In genomic region chr9:2872307-2872940, GRCh38 we compare ENCODE assay signal across 8 cellular contexts. TPM values are rescaled to one million over a fixed set of nuclear protein-coding genes. Genes with fewer than 3 reads are reported as not detected.
DNase-seq lines count a peak whose midpoint lies in the region; ATAC-seq and TF ChIP-seq lines count a peak whose summit lies in the region.

No MANE protein-coding gene starts in this region.

- H3K9me3 ChIP-seq in testis, result no peaks in the 10 kb centered on the region

- TF ChIP-seq POLR2A in testis (IDR thresholded peaks at IDR 0.05), result no peak

- H3K27ac ChIP-seq in testis, result no peak overlapping the region

- H3K4me3 ChIP-seq in LNCaP clone FGC (ENCODE audit: low read depth, low read length), result no peak overlapping the region
- no peak overlapping the region for H3K4me3 ChIP-seq in WI38 (ENCODE audit: low read depth, low read length)
- no peak overlapping the region for H3K4me3 ChIP-seq in testis

- peak; percentile 73 for ATAC-seq in left lobe of liver
- no peak for ATAC-seq in GM21528 (IDR thresholded peaks at IDR 0.05; ENCODE audit: low FRiP score, unreplicated experiment)
- ATAC-seq in HG03159 (IDR thresholded peaks at IDR 0.05; ENCODE audit: unreplicated experiment), result no peak

- peak; percentile 79 for TF ChIP-seq CTCF in LNCaP clone FGC (IDR thresholded peaks at IDR 0.05; ENCODE audit: control insufficient read depth, extremely low read depth, insufficient read depth)
- TF ChIP-seq CTCF in WI38 (IDR thresholded peaks at IDR 0.05; ENCODE audit: low read depth, low read length), result 0 out of 2 replicates have a peak, but pooled peaks have one; percentile 36
- TF ChIP-seq CTCF in testis (IDR thresholded peaks at IDR 0.05), result no peak

- peak; percentile 53 for DNase-seq in Daoy (ENCODE audit: low read depth)
- DNase-seq in LNCaP clone FGC (ENCODE audit: low read depth), result peak; percentile 14
- no peak for DNase-seq in left lobe of liver (ENCODE audit: low spot score)
- DNase-seq in stimulated activated CD4-positive, alpha-beta T cell treated with anti-CD3 and anti-CD28 coated beads, Interleukin-15, amount 100 ng/mL, for 24 hours, result no peak
- no peak for DNase-seq in testis

- WGBS in testis, 2 donors, result 28 to 37% methylated on average over 6 of the region's 6 CpGs

- intact Hi-C loops in testis (cut with DNase I; ENCODE audit: low total_unique reads), result no loop called here

- no peaks in the 10 kb centered on the region for H3K4me1 ChIP-seq in testis

- no peaks in the 10 kb centered on the region for H3K27me3 ChIP-seq in testis

- no peaks in the 10 kb centered on the region for H3K36me3 ChIP-seq in testis (ENCODE audit: low read depth, missing control alignments)

RNA-seq across cellular contexts. Expression of gene PUM3, which starts 28.5 kb away (rescaled TPM):
- 170 and 209 TPM in 2 replicates for total RNA-seq in Daoy (2014; rRNA removed; shearing (Covaris generic))
- total RNA-seq in left lobe of liver, result 8.1 TPM
- 10 to 100 TPM; 49.9 to 72.0 TPM for total RNA-seq in testis
- 17.6 TPM for polyA plus RNA-seq in testis (ENCODE audit: insufficient read depth, low read depth, low replicate concordance)

Comparison
In these comparisons a context has a peak if more than half of its experiments do, and no peak if none do; other contexts are left out.
1. DNase-seq: peak in Daoy (single experiment) and LNCaP clone FGC (single experiment); none in left lobe of liver (single experiment), stimulated activated CD4-positive, alpha-beta T cell treated with anti-CD3 and anti-CD28 coated beads, Interleukin-15, amount 100 ng/mL, for 24 hours (single experiment) and testis (single experiment).
2. CTCF ChIP-seq: peak in LNCaP clone FGC (single experiment) and WI38 (single experiment); none in testis (0 of 3).